Comparison of ENCODE assay signal across 10 cellular contexts in genomic region chr3:37072892-37073291, GRCh38.
A peak's percentile ranks its signal among the peaks of the same experiment; 100 is the strongest.
DNase-seq lines count a peak whose midpoint lies in the region; ATAC-seq and TF ChIP-seq lines count a peak whose summit lies in the region.
"Had no signal": no experiment of that assay in that cellular context is flagged by ENCODE, and none has a peak within 500 bp of the region (broad histone marks: within the 10 kb centered on the region; RNA-seq: fewer than 3 reads in every experiment).

No MANE protein-coding gene starts in this region.

- CTCF ChIA-PET in AG04450 (lab: Charles Lee) = interaction anchor here (0.8 kb wide), 1 partner anchor 9 kb away, joined by 4 read pairs; no protein-coding TSS in a partner anchor
- CTCF ChIA-PET in HEK293 (lab: Yijun Ruan, JAX) = interaction anchor here (0.6 to 0.7 kb wide), 2 partner anchors 27 to 51 kb away, joined by 3 read pairs; no protein-coding TSS in a partner anchor
- CTCF ChIA-PET in WTC11 (lab: Charles Lee) = no interaction called here

- no peak overlapping the region for H4K8ac ChIP-seq in mesendoderm (ENCODE audit: low read depth, low read length)

- no peak overlapping the region for H3K18ac ChIP-seq in mesendoderm (ENCODE audit: low read length)

- no peak overlapping the region for H3K9ac ChIP-seq in mesendoderm (ENCODE audit: low read length)

- no peaks in the 10 kb centered on the region for H4K20me1 ChIP-seq in hepatocyte (ENCODE audit: insufficient read depth, poor library complexity, severe bottlenecking)

- H3K27me3 Mint-ChIP-seq in WTC11 (ENCODE audit: low read depth) (no peaks in the 10 kb centered on the region), CD14-positive monocyte (ENCODE audit: low read depth in 3 of 3) (no peaks in the 10 kb centered on the region)
- no peaks in the 10 kb centered on the region for H3K27me3 Mint-ChIP-seq in stimulated activated naive B cell treated with anti-CD40 and anti-IgM and Interleukin-4, amounts not matched to agents 10 μg/mL and 1 μg/mL and 100 μg/mL, for 72 hours
- H3K27me3 Mint-ChIP-seq: IgD-negative memory B cell had no signal

- H2BK15ac ChIP-seq in mesendoderm (replicated peaks; ENCODE audit: low read depth) = no peak overlapping the region

- H3K4me2 ChIP-seq in hepatocyte (peak overlapping the region; percentile 33), mesendoderm (ENCODE audit: low read length) (no peak overlapping the region)

- H2BK120ac ChIP-seq in mesendoderm (ENCODE audit: low read depth, low read length) = no peak overlapping the region

- WGBS in hepatocyte (ENCODE audit: low lambda C conversion rate, missing lambda C conversion rate) = 55% methylated on average over 2 of the region's 2 CpGs
- WGBS in mesendoderm (ENCODE audit: extremely low coverage, insufficient coverage, low lambda C conversion rate) = no CpG with 5 or more reads among the region's 2 CpGs

- H3K36me3 ChIP-seq in HEK293 (ENCODE audit: control insufficient read depth in 2 of 2, insufficient read depth in 1 of 2, low read length in 2 of 2) (peaks cover 0 to 22% of the 10 kb centered on the region in 2 experiments; a peak in 2 of 3 replicates), hepatocyte (replicated peaks; ENCODE audit: insufficient read depth, low read depth) (no peaks in the 10 kb centered on the region), mesendoderm (ENCODE audit: control insufficient read depth, insufficient read depth, low read length) (no peaks in the 10 kb centered on the region)

- H2AK5ac ChIP-seq in mesendoderm (ENCODE audit: low read length) = no peak overlapping the region

- H3K9me2 ChIP-seq in hepatocyte (replicated peaks; ENCODE audit: insufficient read depth) = no peaks in the 10 kb centered on the region

- no peak overlapping the region for H3K4ac ChIP-seq in mesendoderm (ENCODE audit: low read depth, low read length)

- no peak overlapping the region for H4K5ac ChIP-seq in mesendoderm (ENCODE audit: low read length)

- H3K9me3 ChIP-seq in AG04450 (ENCODE audit: control insufficient read depth, insufficient read depth, low read length) (no peaks in the 10 kb centered on the region), HEK293 (ENCODE audit: control insufficient read depth, insufficient read depth, low read depth, low read length) (no peaks in the 10 kb centered on the region), hepatocyte (ENCODE audit: low read depth) (no peaks in the 10 kb centered on the region)

- H3K4me1 ChIP-seq in HEK293 (ENCODE audit: control insufficient read depth, insufficient read depth, low read length) = peaks cover 13% of the 10 kb centered on the region
- H3K4me1 ChIP-seq in hepatocyte (ENCODE audit: insufficient read depth) = peaks cover 12% of the 10 kb centered on the region
- no peaks in the 10 kb centered on the region for H3K4me1 ChIP-seq in mesendoderm (ENCODE audit: control insufficient read depth, low read depth, low read length)

- no peak overlapping the region for H2BK5ac ChIP-seq in mesendoderm (ENCODE audit: low read length)

- no peak overlapping the region for H3K23ac ChIP-seq in mesendoderm (ENCODE audit: low read length)

- H3K27ac Mint-ChIP-seq in WTC11 (peak overlapping the region; percentile 2; the same call in 1 of the 2 replicates), CD14-positive monocyte (peak overlapping the region in 3 of 7 donors; percentile 1 to 36 (median 27))
- H3K27ac Mint-ChIP-seq in stimulated activated naive B cell treated with anti-CD40 and anti-IgM and Interleukin-4, amounts not matched to agents 10 μg/mL and 1 μg/mL and 100 μg/mL, for 72 hours = no peak overlapping the region
- H3K27ac Mint-ChIP-seq: T-helper 1 cell treated with Interleukin-12 subunit alpha and Interleukin-12 subunit beta and Interleukin-4 antibody, amounts not matched to agents 30 μg/mL and 1 μg/mL, for 36 hours had no signal

- H3K27me3 ChIP-seq in AG04450 (ENCODE audit: control insufficient read depth, insufficient read depth, low read length) (no peaks in the 10 kb centered on the region), hepatocyte (no peaks in the 10 kb centered on the region), mesendoderm (ENCODE audit: insufficient read depth, low read length, poor library complexity) (no peaks in the 10 kb centered on the region)

- no peak for ATAC-seq in WTC11
- no peak for ATAC-seq in stimulated activated naive B cell treated with anti-CD40 and anti-IgM and Interleukin-4, amounts not matched to agents 10 μg/mL and 1 μg/mL and 100 μg/mL, for 72 hours (replicated peaks)

- H3K56ac ChIP-seq in mesendoderm (ENCODE audit: low read length) = no peak overlapping the region

- POLR2A ChIA-PET in AG04450 (lab: Yijun Ruan, JAX) (interaction anchor here (0.8 kb wide), 1 partner anchor 102 kb away, joined by 3 read pairs; no protein-coding TSS in a partner anchor), HEK293 (lab: Yijun Ruan, JAX) (no interaction called here), WTC11 (lab: Charles Lee) (no interaction called here)

- no peaks in the 10 kb centered on the region for H3K4me1 Mint-ChIP-seq in WTC11
- H3K4me1 Mint-ChIP-seq in stimulated activated naive B cell treated with anti-CD40 and anti-IgM and Interleukin-4, amounts not matched to agents 10 μg/mL and 1 μg/mL and 100 μg/mL, for 72 hours = peaks cover 0 to 2% of the 10 kb centered on the region in 2 donors
- H3K4me1 Mint-ChIP-seq in CD14-positive monocyte = peaks cover 4% of the 10 kb centered on the region
- H3K4me1 Mint-ChIP-seq: IgD-negative memory B cell had no signal

- H3K9me3 Mint-ChIP-seq in WTC11 = no peaks in the 10 kb centered on the region
- H3K9me3 Mint-ChIP-seq in stimulated activated naive B cell treated with anti-CD40 and anti-IgM and Interleukin-4, amounts not matched to agents 10 μg/mL and 1 μg/mL and 100 μg/mL, for 72 hours = no peaks in the 10 kb centered on the region
- H3K9me3 Mint-ChIP-seq in CD14-positive monocyte = no peaks in the 10 kb centered on the region
- H3K9me3 Mint-ChIP-seq: IgD-negative memory B cell; T-helper 1 cell treated with Interleukin-12 subunit alpha and Interleukin-12 subunit beta and Interleukin-4 antibody, amounts not matched to agents 30 μg/mL and 1 μg/mL, for 36 hours had no signal

- H3K79me2 ChIP-seq in hepatocyte (no peaks in the 10 kb centered on the region), mesendoderm (ENCODE audit: control insufficient read depth, insufficient read depth, low read length) (no peaks in the 10 kb centered on the region)

- TF ChIP-seq CTCF in AG04450 (IDR thresholded peaks at IDR 0.05; ENCODE audit: low read depth, low read length) (no peak), HEK293 (tag by site-specific recombination; IDR thresholded peaks at IDR 0.05) (no peak), WTC11 (IDR thresholded peaks at IDR 0.05) (no peak), hepatocyte (IDR thresholded peaks at IDR 0.05; ENCODE audit: poor library complexity) (no peak), CD14-positive monocyte (IDR thresholded peaks at IDR 0.05) (no peak)

- no peaks in the 10 kb centered on the region for H3K79me1 ChIP-seq in mesendoderm (ENCODE audit: low read length)

- no peak overlapping the region for H2AFZ ChIP-seq in hepatocyte

- no peaks in the 10 kb centered on the region for H3K36me3 Mint-ChIP-seq in WTC11
- peaks cover 29 to 40% of the 10 kb centered on the region in 2 donors for H3K36me3 Mint-ChIP-seq in stimulated activated naive B cell treated with anti-CD40 and anti-IgM and Interleukin-4, amounts not matched to agents 10 μg/mL and 1 μg/mL and 100 μg/mL, for 72 hours
- H3K36me3 Mint-ChIP-seq in CD14-positive monocyte = peaks cover 65 to 78% of the 10 kb centered on the region in 2 donors

- H3K4me3 Mint-ChIP-seq in WTC11 (no peak overlapping the region), CD14-positive monocyte (no peak overlapping the region)
- peak overlapping the region in 1 of 2 donors; percentile 15 for H3K4me3 Mint-ChIP-seq in stimulated activated naive B cell treated with anti-CD40 and anti-IgM and Interleukin-4, amounts not matched to agents 10 μg/mL and 1 μg/mL and 100 μg/mL, for 72 hours
- H3K4me3 Mint-ChIP-seq: IgD-negative memory B cell; T-helper 1 cell treated with Interleukin-12 subunit alpha and Interleukin-12 subunit beta and Interleukin-4 antibody, amounts not matched to agents 30 μg/mL and 1 μg/mL, for 36 hours had no signal

- peak overlapping the region; percentile 47 for H3K27ac ChIP-seq in AG04450 (ENCODE audit: low read depth, low read length)
- no peak overlapping the region for H3K27ac ChIP-seq in HEK293 (ENCODE audit: extremely low read depth, low read depth, low read length)
- peak overlapping the region; percentile 63 for H3K27ac ChIP-seq in hepatocyte
- H3K27ac ChIP-seq in mesendoderm (ENCODE audit: low read depth, low read length) = no peak overlapping the region

- DNase-seq in AG04450 (ENCODE audit: low read depth, low spot score) (peak; percentile 83), WTC11 (ENCODE audit: low spot score) (no peak), hepatocyte (ENCODE audit: low spot score) (peak; percentile 13), mesendoderm (no peak), NCI-H748 treated with DMSO at 0.1 percent for 48 hours (lab: John Stamatoyannopoulos, UW) (no peak), CD14-positive monocyte (ENCODE audit: low spot score) (no peak)
- no peak for DNase-seq in stimulated activated naive B cell treated with anti-CD40 and anti-IgM and Interleukin-4, amounts not matched to agents 10 μg/mL and 1 μg/mL and 100 μg/mL, for 72 hours

- intact Hi-C loops in CD14-positive monocyte (cut with micrococcal nuclease) = no loop called here

- H3K4me3 ChIP-seq in AG04450 (ENCODE audit: low read depth, low read length) = peak overlapping the region; percentile 43
- no peak overlapping the region; the same call in 1 of the 2 replicates for H3K4me3 ChIP-seq in HEK293 (ENCODE audit: low read depth, low read length)
- no peak overlapping the region for H3K4me3 ChIP-seq in hepatocyte
- no peak overlapping the region for H3K4me3 ChIP-seq in mesendoderm (ENCODE audit: low read length)

TF ChIP-seq in HEK293, 187 proteins besides CTCF, POLR2A, EP300 and RAD21 (continues in another document):
- TF ChIP-seq ZNF510 (tag by site-specific recombination; IDR thresholded peaks at IDR 0.05; ENCODE audit: insufficient replicate concordance) (no peak), SP7 (tag by site-specific recombination; IDR thresholded peaks at IDR 0.05) (no peak), PRDM1 (tag by site-specific recombination; IDR thresholded peaks at IDR 0.05) (peak; percentile 34; the same call in 1 of the 2 replicates), ZNF239 (tag by site-specific recombination; IDR thresholded peaks at IDR 0.05) (no peak), ZNF366 (tag by site-specific recombination; conservative IDR thresholded peaks at IDR 0.05) (0 out of 2 replicates have a peak, but pooled peaks have one; percentile 13)

Comparison
In these comparisons a context has a peak if more than half of its experiments do, and no peak if none do; other contexts are left out.
1. DNase-seq: peak in AG04450 (single experiment) and hepatocyte (single experiment); none in WTC11 (single experiment), mesendoderm (single experiment), stimulated activated naive B cell treated with anti-CD40 and anti-IgM and Interleukin-4, amounts not matched to agents 10 μg/mL and 1 μg/mL and 100 μg/mL, for 72 hours (single experiment), NCI-H748 treated with DMSO at 0.1 percent for 48 hours (single experiment) and CD14-positive monocyte (single experiment).
2. H3K27ac ChIP-seq: peak in AG04450 (single experiment) and hepatocyte (single experiment); none in HEK293 (single experiment) and mesendoderm (single experiment).